In the genomic region with DNA sequence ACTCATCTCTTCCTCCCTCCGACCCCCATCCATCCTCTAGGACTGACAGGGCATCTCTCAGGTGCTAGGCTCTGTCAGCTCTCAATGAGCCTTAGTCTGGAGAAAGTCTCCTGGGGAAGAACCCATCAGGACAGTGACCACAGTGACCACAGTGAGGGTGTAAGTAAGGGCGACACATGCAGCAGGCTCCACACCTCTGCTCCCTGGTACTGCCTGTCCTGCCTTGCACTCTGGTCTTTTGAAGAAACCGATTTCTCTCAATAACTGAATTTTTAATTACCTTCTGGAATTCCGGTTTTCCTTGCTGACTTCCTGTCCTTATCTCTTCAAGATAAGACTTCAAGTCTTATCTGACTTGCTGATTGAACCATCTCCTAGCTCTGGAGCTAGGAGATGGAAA, we compare ENCODE assay signal across 8 cellular contexts.
"Had no signal": no experiment of that assay in that cellular context is flagged by ENCODE, and none has a peak within 500 bp of the region (broad histone marks: within the 10 kb centered on the region; RNA-seq: fewer than 3 reads in every experiment).

No MANE protein-coding gene starts in this region.

- H3K36me3 ChIP-seq: HAP-1 had no signal

- H3K4me3 ChIP-seq: GM23248, HAP-1 had no signal

- H3K4me1 ChIP-seq: HAP-1 had no signal

- DNase-seq: GM23248, GOT3, H7, HFFc6, Karpas-422, KBM-7 had no signal

- H3K9me3 ChIP-seq: HAP-1 had no signal

- ATAC-seq: HCT116 had no signal
